In the genomic region with DNA sequence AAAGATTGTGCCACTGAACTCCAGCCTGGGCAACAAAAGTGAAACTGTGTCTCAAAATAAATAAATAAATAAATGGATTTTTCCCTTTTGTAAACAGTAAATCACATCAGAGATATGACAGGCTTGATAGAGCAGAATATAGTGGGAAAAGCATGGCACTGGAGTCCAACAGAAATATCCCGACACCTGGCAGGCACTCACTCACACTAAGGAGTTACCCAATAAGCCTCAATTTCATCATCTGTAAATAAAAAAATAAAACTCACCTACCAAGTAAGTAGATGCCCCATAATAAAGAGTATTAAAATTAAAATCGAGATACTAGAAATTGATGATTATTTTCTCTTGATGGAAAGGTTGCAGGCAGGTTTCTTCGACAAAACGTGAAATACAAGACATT, we compare ENCODE assay signal across 10 cellular contexts. TPM values are rescaled to one million over a fixed set of nuclear protein-coding genes. Genes with fewer than 3 reads are reported as not detected.
DNase-seq lines count a peak whose midpoint lies in the region; ATAC-seq and TF ChIP-seq lines count a peak whose summit lies in the region.
"Had no signal": no experiment of that assay in that cellular context is flagged by ENCODE, and none has a peak within 500 bp of the region (broad histone marks: within the 10 kb centered on the region; RNA-seq: fewer than 3 reads in every experiment).

No MANE protein-coding gene starts in this region.

- H3K27me3 Mint-ChIP-seq in mesothelial cell of epicardium (ENCODE audit: low read depth): no peaks in the 10 kb centered on the region

- peaks cover 8% of the 10 kb centered on the region; the same call in 1 of the 2 replicates for H3K4me1 ChIP-seq in HEK293 (ENCODE audit: control insufficient read depth, insufficient read depth, low read length)
- peaks cover 15 to 24% of the 10 kb centered on the region in 2 donors for H3K4me1 ChIP-seq in adrenal gland (replicated peaks in 1 of 2)
- peaks cover 33% of the 10 kb centered on the region for H3K4me1 ChIP-seq in mucosa of descending colon (ENCODE audit: low read depth)

- ATAC-seq in HG03378 (IDR thresholded peaks at IDR 0.05; ENCODE audit: unreplicated experiment) (no peak), mucosa of descending colon (no peak), HG03196 (IDR thresholded peaks at IDR 0.05; ENCODE audit: unreplicated experiment) (no peak)

- CTCF ChIA-PET in HEK293 (lab: Yijun Ruan, JAX): no interaction called here

- POLR2A ChIA-PET in HEK293 (lab: Yijun Ruan, JAX): no interaction called here

- H3K4me3 ChIP-seq in HEK293 (ENCODE audit: low read depth, low read length): peak overlapping the region; percentile 82; the same call in 1 of the 2 replicates
- peak overlapping the region in 1 of 4 donors; percentile 88 for H3K4me3 ChIP-seq in adrenal gland
- no peak overlapping the region for H3K4me3 ChIP-seq in mucosa of descending colon

- H3K9me3 ChIP-seq in HEK293 (ENCODE audit: control insufficient read depth, insufficient read depth, low read depth, low read length): no peaks in the 10 kb centered on the region
- H3K9me3 ChIP-seq in adrenal gland (replicated peaks in 1 of 3): no peaks in the 10 kb centered on the region
- H3K9me3 ChIP-seq in mucosa of descending colon: no peaks in the 10 kb centered on the region
- H3K9me3 ChIP-seq: left lung had no signal

- no peak overlapping the region for H3K27ac Mint-ChIP-seq in mesothelial cell of epicardium

- peak overlapping the region; percentile 91; the same call in 1 of the 2 replicates for H3K27ac ChIP-seq in 22Rv1
- H3K27ac ChIP-seq in HEK293 (ENCODE audit: extremely low read depth, low read depth, low read length): no peak overlapping the region
- peak overlapping the region in 4 of 5 donors; percentile 96 to 99 (median 98) for H3K27ac ChIP-seq in adrenal gland

- no peaks in the 10 kb centered on the region for H3K27me3 ChIP-seq in adrenal gland
- H3K27me3 ChIP-seq: left lung had no signal

- TF ChIP-seq POLR2A in adrenal gland (IDR thresholded peaks at IDR 0.05): no peak

- peaks cover 3% of the 10 kb centered on the region for H3K36me3 Mint-ChIP-seq in mesothelial cell of epicardium

- peaks cover 36% of the 10 kb centered on the region for H3K4me1 Mint-ChIP-seq in mesothelial cell of epicardium

- H3K36me3 ChIP-seq in HEK293 (ENCODE audit: control insufficient read depth in 2 of 2, insufficient read depth in 1 of 2, low read length in 2 of 2) (peaks cover 6 to 10% of the 10 kb centered on the region in 2 experiments), adrenal gland (replicated peaks in 1 of 2) (peaks cover 0 to 3% of the 10 kb centered on the region in 2 donors), mucosa of descending colon (ENCODE audit: low read depth) (no peaks in the 10 kb centered on the region)

- WGBS in adrenal gland, 4 donors: 70 to 74% (median 73%) methylated on average over 4 of the region's 4 CpGs

- no peaks in the 10 kb centered on the region for H3K9me3 Mint-ChIP-seq in mesothelial cell of epicardium

- no peak for TF ChIP-seq CTCF in 22Rv1 (IDR thresholded peaks at IDR 0.05)
- TF ChIP-seq CTCF in HEK293 (tag by site-specific recombination; IDR thresholded peaks at IDR 0.05): no peak
- TF ChIP-seq CTCF in adrenal gland (IDR thresholded peaks at IDR 0.05): no peak
- TF ChIP-seq CTCF in mesothelial cell of epicardium (IDR thresholded peaks at IDR 0.05; ENCODE audit: unreplicated experiment): no peak
- no peak for TF ChIP-seq CTCF in mucosa of descending colon (IDR thresholded peaks at IDR 0.05)

- DNase-seq in adrenal gland (no peak), mesothelial cell of epicardium (ENCODE audit: low spot score in 2 of 2, unreplicated experiment in 2 of 2) (no peak), NCI-H774 (lab: John Stamatoyannopoulos, UW) (no peak), mucosa of descending colon (no peak)
- DNase-seq: DMS153, left lung had no signal

- intact Hi-C loops in adrenal gland (cut with DNase I) (no loop called here), mucosa of descending colon (cut with DNase I, micrococcal nuclease) (no loop called here)

- H3K4me3 Mint-ChIP-seq in mesothelial cell of epicardium: peak overlapping the region; percentile 95

TF ChIP-seq in HEK293, 187 proteins besides CTCF, POLR2A, EP300 and RAD21:
- TF ChIP-seq ZNF843 (tag by site-specific recombination; IDR thresholded peaks at IDR 0.05): no peak
- TF ChIP-seq KLF16 (tag by site-specific recombination; IDR thresholded peaks at IDR 0.05): no peak
- TF ChIP-seq ZNF140 (tag by site-specific recombination; IDR thresholded peaks at IDR 0.05): no peak
- TF ChIP-seq ZNF211 (tag by site-specific recombination; IDR thresholded peaks at IDR 0.05; ENCODE audit: low read depth): no peak
- TF ChIP-seq ZFHX2 (tag by site-specific recombination; conservative IDR thresholded peaks at IDR 0.05): no peak
- TF ChIP-seq, protein P1, sequence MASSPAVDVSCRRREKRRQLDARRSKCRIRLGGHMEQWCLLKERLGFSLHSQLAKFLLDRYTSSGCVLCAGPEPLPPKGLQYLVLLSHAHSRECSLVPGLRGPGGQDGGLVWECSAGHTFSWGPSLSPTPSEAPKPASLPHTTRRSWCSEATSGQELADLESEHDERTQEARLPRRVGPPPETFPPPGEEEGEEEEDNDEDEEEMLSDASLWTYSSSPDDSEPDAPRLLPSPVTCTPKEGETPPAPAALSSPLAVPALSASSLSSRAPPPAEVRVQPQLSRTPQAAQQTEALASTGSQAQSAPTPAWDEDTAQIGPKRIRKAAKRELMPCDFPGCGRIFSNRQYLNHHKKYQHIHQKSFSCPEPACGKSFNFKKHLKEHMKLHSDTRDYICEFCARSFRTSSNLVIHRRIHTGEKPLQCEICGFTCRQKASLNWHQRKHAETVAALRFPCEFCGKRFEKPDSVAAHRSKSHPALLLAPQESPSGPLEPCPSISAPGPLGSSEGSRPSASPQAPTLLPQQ (tag by site-specific recombination; IDR thresholded peaks at IDR 0.05): no peak
- TF ChIP-seq HOXA7 (CRISPR knock-in tag; IDR thresholded peaks at IDR 0.05; ENCODE audit: borderline replicate concordance): no peak
- no peak for TF ChIP-seq ZNF561 (tag by site-specific recombination; IDR thresholded peaks at IDR 0.05; ENCODE audit: borderline replicate concordance)
- TF ChIP-seq, protein P2, sequence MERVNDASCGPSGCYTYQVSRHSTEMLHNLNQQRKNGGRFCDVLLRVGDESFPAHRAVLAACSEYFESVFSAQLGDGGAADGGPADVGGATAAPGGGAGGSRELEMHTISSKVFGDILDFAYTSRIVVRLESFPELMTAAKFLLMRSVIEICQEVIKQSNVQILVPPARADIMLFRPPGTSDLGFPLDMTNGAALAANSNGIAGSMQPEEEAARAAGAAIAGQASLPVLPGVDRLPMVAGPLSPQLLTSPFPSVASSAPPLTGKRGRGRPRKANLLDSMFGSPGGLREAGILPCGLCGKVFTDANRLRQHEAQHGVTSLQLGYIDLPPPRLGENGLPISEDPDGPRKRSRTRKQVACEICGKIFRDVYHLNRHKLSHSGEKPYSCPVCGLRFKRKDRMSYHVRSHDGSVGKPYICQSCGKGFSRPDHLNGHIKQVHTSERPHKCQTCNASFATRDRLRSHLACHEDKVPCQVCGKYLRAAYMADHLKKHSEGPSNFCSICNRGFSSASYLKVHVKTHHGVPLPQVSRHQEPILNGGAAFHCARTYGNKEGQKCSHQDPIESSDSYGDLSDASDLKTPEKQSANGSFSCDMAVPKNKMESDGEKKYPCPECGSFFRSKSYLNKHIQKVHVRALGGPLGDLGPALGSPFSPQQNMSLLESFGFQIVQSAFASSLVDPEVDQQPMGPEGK (tag by site-specific recombination; IDR thresholded peaks at IDR 0.05): no peak
- TF ChIP-seq KLF10 (tag by site-specific recombination; IDR thresholded peaks at IDR 0.05): no peak
- TF ChIP-seq ZNF596 (tag by site-specific recombination; IDR thresholded peaks at IDR 0.05): no peak
- TF ChIP-seq WT1 (tag by site-specific recombination; IDR thresholded peaks at IDR 0.05): no peak
- TF ChIP-seq KLF1 (tag by site-specific recombination; IDR thresholded peaks at IDR 0.05): no peak
- TF ChIP-seq, protein P3, sequence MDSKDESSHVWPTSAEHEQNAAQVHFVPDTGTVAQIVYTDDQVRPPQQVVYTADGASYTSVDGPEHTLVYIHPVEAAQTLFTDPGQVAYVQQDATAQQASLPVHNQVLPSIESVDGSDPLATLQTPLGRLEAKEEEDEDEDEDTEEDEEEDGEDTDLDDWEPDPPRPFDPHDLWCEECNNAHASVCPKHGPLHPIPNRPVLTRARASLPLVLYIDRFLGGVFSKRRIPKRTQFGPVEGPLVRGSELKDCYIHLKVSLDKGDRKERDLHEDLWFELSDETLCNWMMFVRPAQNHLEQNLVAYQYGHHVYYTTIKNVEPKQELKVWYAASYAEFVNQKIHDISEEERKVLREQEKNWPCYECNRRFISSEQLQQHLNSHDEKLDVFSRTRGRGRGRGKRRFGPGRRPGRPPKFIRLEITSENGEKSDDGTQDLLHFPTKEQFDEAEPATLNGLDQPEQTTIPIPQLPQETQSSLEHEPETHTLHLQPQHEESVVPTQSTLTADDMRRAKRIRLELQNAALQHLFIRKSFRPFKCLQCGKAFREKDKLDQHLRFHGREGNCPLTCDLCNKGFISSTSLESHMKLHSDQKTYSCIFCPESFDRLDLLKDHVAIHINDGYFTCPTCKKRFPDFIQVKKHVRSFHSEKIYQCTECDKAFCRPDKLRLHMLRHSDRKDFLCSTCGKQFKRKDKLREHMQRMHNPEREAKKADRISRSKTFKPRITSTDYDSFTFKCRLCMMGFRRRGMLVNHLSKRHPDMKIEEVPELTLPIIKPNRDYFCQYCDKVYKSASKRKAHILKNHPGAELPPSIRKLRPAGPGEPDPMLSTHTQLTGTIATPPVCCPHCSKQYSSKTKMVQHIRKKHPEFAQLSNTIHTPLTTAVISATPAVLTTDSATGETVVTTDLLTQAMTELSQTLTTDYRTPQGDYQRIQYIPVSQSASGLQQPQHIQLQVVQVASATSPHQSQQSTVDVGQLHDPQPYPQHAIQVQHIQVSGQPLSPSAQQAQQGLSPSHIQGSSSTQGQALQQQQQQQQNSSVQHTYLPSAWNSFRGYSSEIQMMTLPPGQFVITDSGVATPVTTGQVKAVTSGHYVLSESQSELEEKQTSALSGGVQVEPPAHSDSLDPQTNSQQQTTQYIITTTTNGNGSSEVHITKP (tag by site-specific recombination; IDR thresholded peaks at IDR 0.05): no peak

RNA-seq across cellular contexts. Expression of a gene that starts 1.7 kb away (rescaled TPM):
- 10 to 100 TPM; 25.6 to 53.7 (median 35.9) TPM for total RNA-seq in adrenal gland
- polyA plus RNA-seq in adrenal gland: 10 to 100 TPM in 1 of 3 donors, 1 to 10 TPM in 2; 4.2 to 23.1 (median 5.4) TPM
- 33.0 to 35.6 TPM (median 34.3 TPM) in 3 replicates for total RNA-seq in mesothelial cell of epicardium
- total RNA-seq in mucosa of descending colon: 10 to 100 TPM; 42.9 to 58.9 (median 52.2) TPM

RNA-seq across cellular contexts. Expression of a gene that starts 48.9 kb away (rescaled TPM):
- total RNA-seq in adrenal gland (10 to 100 TPM; 25.6 to 83.6 (median 38.3) TPM), mesothelial cell of epicardium (41.7 to 46.9 TPM (median 44.4 TPM) in 3 replicates), mucosa of descending colon (10 to 100 TPM; 50.2 to 69.8 (median 62.2) TPM)
- polyA plus RNA-seq in adrenal gland: 10 to 100 TPM; 37.8 to 94.8 (median 80.4) TPM
